Comparison of ENCODE assay signal across 8 cellular contexts in genomic region chr15:100349696-100350433, GRCh38. TPM values are rescaled to one million over a fixed set of nuclear protein-coding genes. Genes with fewer than 3 reads are reported as not detected.
DNase-seq lines count a peak whose midpoint lies in the region; ATAC-seq and TF ChIP-seq lines count a peak whose summit lies in the region.

No MANE protein-coding gene starts in this region.

- peaks cover 5% of the 10 kb centered on the region for H3K4me1 ChIP-seq in CD4-positive, alpha-beta memory T cell (ENCODE audit: insufficient read depth, low read length)
- no peaks in the 10 kb centered on the region for H3K4me1 ChIP-seq in NT2/D1 (ENCODE audit: insufficient read depth, insufficient read length)

- intact Hi-C loops in CD4-positive, alpha-beta memory T cell (cut with micrococcal nuclease): loop anchor here (1.0 kb wide), 4 partner anchors 8 to 523 kb away; no protein-coding TSS in a partner anchor

- peak overlapping the region; percentile 85 for H3K27ac ChIP-seq in CD4-positive, alpha-beta memory T cell (ENCODE audit: low read depth, low read length)

- H3K36me3 ChIP-seq in CD4-positive, alpha-beta memory T cell (ENCODE audit: insufficient read depth, low read length): no peaks in the 10 kb centered on the region
- no peaks in the 10 kb centered on the region for H3K36me3 ChIP-seq in NT2/D1 (ENCODE audit: insufficient read depth, insufficient read length, low read length)

- CTCF ChIA-PET in CD4-positive, alpha-beta memory T cell (lab: Charles Lee; ENCODE audit: partially characterized antibody): interaction anchor here (0.6 to 7.7 kb wide), 73 partner anchors 9 to 1078 kb away, joined by 3 to 214 read pairs (median 4); partner anchors contain the start of genes ADAMTS17, ASB7 and LINS1

- peak overlapping the region; percentile 86 for H3K9ac ChIP-seq in NT2/D1 (ENCODE audit: insufficient read length, low read depth)

- DNase-seq in CD4-positive, alpha-beta memory T cell: peak; percentile 82 to 87 (median 83)
- DNase-seq in NT2/D1 (ENCODE audit: low read depth, low spot score) (peak; percentile 91), endothelial cell (ENCODE audit: low spot score) (peak; percentile 96), midbrain (lab: John Stamatoyannopoulos, UW) (peak; percentile 94)
- peak; percentile 97 for DNase-seq in activated CD8-positive, alpha-beta memory T cell treated with anti-CD3 and anti-CD28 coated beads, Interleukin-2, amount 50 U/mL, for 48 hours
- peak; percentile 64 to 65 for DNase-seq in stimulated activated CD8-positive, alpha-beta memory T cell treated with anti-CD3 and anti-CD28 coated beads, Interleukin-15, amount 100 ng/mL, for 4 hours (ENCODE audit: low read depth in 2 of 2)

- H3K4me3 Mint-ChIP-seq in CD4-positive, alpha-beta memory T cell: peak overlapping the region; percentile 95 to 97 (median 96)
- H3K4me3 Mint-ChIP-seq in endothelial cell (ENCODE audit: unreplicated experiment): peak overlapping the region; percentile 90

- H3K9me3 ChIP-seq in CD4-positive, alpha-beta memory T cell (ENCODE audit: control insufficient read depth in 1 of 2, low read length in 2 of 2): no peaks in the 10 kb centered on the region
- no peaks in the 10 kb centered on the region; the same call in 1 of the 2 replicates for H3K9me3 ChIP-seq in NT2/D1 (ENCODE audit: insufficient read depth, low read length)

- peaks cover 13 to 24% of the 10 kb centered on the region in 2 donors for H3K27me3 Mint-ChIP-seq in CD4-positive, alpha-beta memory T cell
- H3K27me3 Mint-ChIP-seq in endothelial cell (ENCODE audit: unreplicated experiment): peaks cover 1% of the 10 kb centered on the region

- H3K9me3 Mint-ChIP-seq in CD4-positive, alpha-beta memory T cell: peaks cover 0 to 1% (median 0%) of the 10 kb centered on the region in 8 donors
- H3K9me3 Mint-ChIP-seq in endothelial cell (ENCODE audit: unreplicated experiment): no peaks in the 10 kb centered on the region

- H3K27ac Mint-ChIP-seq in CD4-positive, alpha-beta memory T cell: peak overlapping the region; percentile 81 to 98 (median 93)
- H3K27ac Mint-ChIP-seq in endothelial cell (ENCODE audit: unreplicated experiment): peak overlapping the region; percentile 77

- peaks cover 0 to 4% of the 10 kb centered on the region in 2 donors for H3K36me3 Mint-ChIP-seq in CD4-positive, alpha-beta memory T cell
- H3K36me3 Mint-ChIP-seq in endothelial cell (ENCODE audit: low read depth, unreplicated experiment): no peaks in the 10 kb centered on the region

- POLR2A ChIA-PET in CD4-positive, alpha-beta memory T cell (lab: Charles Lee; ENCODE audit: partially characterized antibody): interaction anchor here (0.7 to 3.1 kb wide), 14 partner anchors 9 to 1098 kb away, joined by 3 to 29 read pairs (median 4); partner anchors contain the start of genes ADAMTS17, ASB7, LINS1 and LRRC28

- H3K27me3 ChIP-seq in CD4-positive, alpha-beta memory T cell (ENCODE audit: insufficient read depth, low read length): peaks cover 7% of the 10 kb centered on the region
- no peaks in the 10 kb centered on the region for H3K27me3 ChIP-seq in NT2/D1 (ENCODE audit: insufficient read depth, insufficient read length)

- peak; percentile 87 for TF ChIP-seq CTCF in endothelial cell (IDR thresholded peaks at IDR 0.05; ENCODE audit: unreplicated experiment)

- ATAC-seq in GM19397 (IDR thresholded peaks at IDR 0.05; ENCODE audit: unreplicated experiment) (peak; percentile 87), HG03565 (IDR thresholded peaks at IDR 0.05; ENCODE audit: unreplicated experiment) (peak; percentile 86)

- H3K4me3 ChIP-seq in CD4-positive, alpha-beta memory T cell (ENCODE audit: low read length in 2 of 2): peak overlapping the region; percentile 70 to 98
- H3K4me3 ChIP-seq in NT2/D1 (ENCODE audit: insufficient read length, low read depth): peak overlapping the region; percentile 87

- peaks cover 6 to 18% (median 10%) of the 10 kb centered on the region in 4 donors for H3K4me1 Mint-ChIP-seq in CD4-positive, alpha-beta memory T cell
- no peaks in the 10 kb centered on the region for H3K4me1 Mint-ChIP-seq in endothelial cell (ENCODE audit: unreplicated experiment)

RNA-seq across cellular contexts. Expression of gene ADAMTS17, which starts 8.1 kb away (rescaled TPM):
- 1 to 10 TPM; 4.7 to 6.2 TPM for total RNA-seq in CD4-positive, alpha-beta memory T cell
- 1 to 10 TPM; 2.1 to 4.8 TPM for polyA plus RNA-seq in CD4-positive, alpha-beta memory T cell
- total RNA-seq in endothelial cell (ENCODE audit: unreplicated experiment): 4.8 TPM

Comparison
In these comparisons a context has a peak if more than half of its experiments do, and no peak if none do; other contexts are left out.
1. Peak in every context shown above with its lines: DNase-seq, ATAC-seq, H3K4me3 ChIP-seq and H3K27ac ChIP-seq.